8 cellular contexts compared by ENCODE assay signal in the genomic region with DNA sequence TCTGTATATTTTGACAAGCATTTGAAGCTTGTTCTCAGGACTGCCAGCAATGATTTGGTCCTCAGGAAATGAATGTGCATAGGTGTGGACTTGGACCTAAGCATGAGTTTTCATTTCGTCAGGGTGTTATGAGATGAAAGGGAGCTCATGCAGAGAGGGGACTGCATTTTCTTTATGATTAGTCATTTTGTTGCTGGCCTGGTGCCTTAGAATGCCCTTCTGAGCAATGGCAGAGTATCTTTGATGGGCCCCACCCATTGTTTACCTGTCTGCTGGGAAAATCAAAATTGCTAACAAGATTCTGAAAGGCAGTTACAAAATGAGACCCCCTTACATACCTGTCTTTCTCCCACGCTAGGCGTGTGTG. TPM values are rescaled to one million over a fixed set of nuclear protein-coding genes. Genes with fewer than 3 reads are reported as not detected.
DNase-seq lines count a peak whose midpoint lies in the region; ATAC-seq and TF ChIP-seq lines count a peak whose summit lies in the region.

No MANE protein-coding gene starts in this region.

- peak; percentile 70 for ATAC-seq in GM18868 (IDR thresholded peaks at IDR 0.05; ENCODE audit: unreplicated experiment)
- peak; percentile 69 for ATAC-seq in HG02852 (IDR thresholded peaks at IDR 0.05; ENCODE audit: unreplicated experiment)
- ATAC-seq in activated B cell treated with CpG ODN at 0.5 μM for 24 hours (ENCODE audit: low read depth): peak; percentile 55

- H3K27ac Mint-ChIP-seq in activated B cell treated with CpG ODN at 0.5 μM for 24 hours: peak overlapping the region; percentile 99

- CTCF ChIA-PET in activated B cell treated with CpG ODN at 0.5 μM for 24 hours (lab: Charles Lee): interaction anchor here (0.9 to 1.9 kb wide), 9 partner anchors 72 to 735 kb away, joined by 3 to 34 read pairs (median 5); no protein-coding TSS in a partner anchor

- H3K4me1 Mint-ChIP-seq in activated B cell treated with CpG ODN at 0.5 μM for 24 hours: peaks cover 32% of the 10 kb centered on the region

- no peak overlapping the region for H3K4me3 Mint-ChIP-seq in activated B cell treated with CpG ODN at 0.5 μM for 24 hours

- TF ChIP-seq CTCF in activated B cell treated with CpG ODN at 0.5 μM for 24 hours (IDR thresholded peaks at IDR 0.05): no peak

- peaks cover 84% of the 10 kb centered on the region for H3K36me3 Mint-ChIP-seq in activated B cell treated with CpG ODN at 0.5 μM for 24 hours (ENCODE audit: low read depth)

- H3K9me3 Mint-ChIP-seq in activated B cell treated with CpG ODN at 0.5 μM for 24 hours: peaks cover 4% of the 10 kb centered on the region

- DNase-seq in activated B cell treated with CpG ODN at 0.5 μM for 24 hours (no peak), non-pigmented ciliary epithelial cell (ENCODE audit: low read depth) (peak; percentile 14), HK-2 (ENCODE audit: unreplicated experiment) (no peak), AG08395 (ENCODE audit: low spot score) (no peak), SIG-M5 (lab: John Stamatoyannopoulos, UW) (no peak), germinal center (ENCODE audit: low spot score) (no peak)

- intact Hi-C loops in activated B cell treated with CpG ODN at 0.5 μM for 24 hours (cut with micrococcal nuclease): loop anchor here (1.0 to 5.0 kb wide), 7 partner anchors 47 to 879 kb away; a partner anchor contains a TSS

- POLR2A ChIA-PET in activated B cell treated with CpG ODN at 0.5 μM for 24 hours (lab: Charles Lee): interaction anchor here (0.5 to 3.2 kb wide), 12 partner anchors 31 to 404 kb away, joined by 3 to 40 read pairs (median 4); a partner anchor contains a TSS

- no peaks in the 10 kb centered on the region for H3K27me3 Mint-ChIP-seq in activated B cell treated with CpG ODN at 0.5 μM for 24 hours

RNA-seq across cellular contexts. Expression of a gene that starts 51.5 kb away (rescaled TPM):
- 56.4 and 60.4 TPM in 2 replicates for total RNA-seq in activated B cell treated with CpG ODN at 0.5 μM for 24 hours
